Comparison of ENCODE assay signal across 8 cellular contexts in the genomic region with DNA sequence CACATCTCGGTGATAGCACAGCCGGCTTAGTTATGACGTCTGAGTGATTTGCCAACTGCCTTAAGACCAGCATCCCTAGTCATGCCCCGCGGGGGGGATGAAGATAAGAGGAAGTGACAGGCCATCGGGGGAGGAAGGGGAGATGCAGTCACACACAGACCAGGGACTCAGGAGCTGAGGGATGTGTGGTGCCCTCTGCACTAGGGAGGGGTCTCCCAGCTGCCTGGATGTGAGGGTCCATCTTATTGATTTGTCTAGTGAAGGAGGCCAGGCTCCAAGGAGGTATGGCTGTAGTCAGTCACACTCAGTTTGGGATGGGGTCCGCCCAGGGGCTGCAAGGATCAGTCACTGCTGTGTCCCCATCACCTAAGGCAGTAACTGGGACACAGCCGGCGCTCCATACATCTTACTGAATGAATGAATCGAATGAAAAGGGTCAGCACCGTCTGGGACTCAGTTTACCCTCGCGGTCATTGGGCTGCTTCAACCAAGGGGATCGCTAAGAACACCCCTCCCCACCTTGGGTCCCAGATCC. TPM values are rescaled to one million over a fixed set of nuclear protein-coding genes. Genes with fewer than 3 reads are reported as not detected.
DNase-seq lines count a peak whose midpoint lies in the region; ATAC-seq and TF ChIP-seq lines count a peak whose summit lies in the region.

No MANE protein-coding gene starts in this region.

- H3K27me3 ChIP-seq in Loucy (ENCODE audit: insufficient read depth, low read length, poor library complexity, severe bottlenecking), result no peaks in the 10 kb centered on the region
- no peaks in the 10 kb centered on the region for H3K27me3 ChIP-seq in osteoblast (ENCODE audit: insufficient read depth, low read length)

- peak overlapping the region; percentile 58 for H3K9ac ChIP-seq in Loucy (ENCODE audit: low read depth, low read length, poor library complexity, severe bottlenecking)

- peaks cover 15% of the 10 kb centered on the region for H3K4me1 ChIP-seq in Loucy (ENCODE audit: insufficient read depth, low read length, poor library complexity, severe bottlenecking)
- H3K4me1 ChIP-seq in osteoblast (ENCODE audit: insufficient read depth, low read length), result peaks cover 31% of the 10 kb centered on the region

- peak; percentile 48 for DNase-seq in Calu3
- DNase-seq in activated CD8-positive, alpha-beta T cell treated with anti-CD3 and anti-CD28 coated beads for 36 hours, result peak; percentile 68
- peak in 1 of 2 donors; percentile 48 for DNase-seq in foreskin fibroblast
- DNase-seq in osteoblast (ENCODE audit: insufficient read length, low spot score, missing footprints), result peak; percentile 69
- DNase-seq in cortex of kidney (lab: John Stamatoyannopoulos, UW), result no peak
- no peak for DNase-seq in DMS153 (lab: John Stamatoyannopoulos, UW)
- DNase-seq in superior temporal gyrus (ENCODE audit: extremely low spot score), result no peak

- no peaks in the 10 kb centered on the region for H3K9me2 ChIP-seq in Loucy (replicated peaks; ENCODE audit: low read depth, low read length)

- BruUV-seq in Calu3 (replicated peaks; lab: Mats Ljungman, UMichigan), result TSS peak; percentile 19

- no peaks in the 10 kb centered on the region for H3K9me3 Mint-ChIP-seq in Calu3 (ENCODE audit: low read depth, unreplicated experiment)
- H3K9me3 Mint-ChIP-seq in activated CD8-positive, alpha-beta T cell treated with anti-CD3 and anti-CD28 coated beads for 36 hours, result no peaks in the 10 kb centered on the region

- H3K79me2 ChIP-seq in Loucy (ENCODE audit: insufficient read depth, low read length), result no peaks in the 10 kb centered on the region
- H3K79me2 ChIP-seq in osteoblast (ENCODE audit: insufficient read depth, low read length), result peaks cover 5% of the 10 kb centered on the region

- H3K4me3 Mint-ChIP-seq in Calu3 (ENCODE audit: low read depth, unreplicated experiment), result peak overlapping the region; percentile 72
- H3K4me3 Mint-ChIP-seq in activated CD8-positive, alpha-beta T cell treated with anti-CD3 and anti-CD28 coated beads for 36 hours, result peak overlapping the region; percentile 73

- no peaks in the 10 kb centered on the region for H3K27me3 Mint-ChIP-seq in Calu3 (ENCODE audit: unreplicated experiment)
- H3K27me3 Mint-ChIP-seq in activated CD8-positive, alpha-beta T cell treated with anti-CD3 and anti-CD28 coated beads for 36 hours, result no peaks in the 10 kb centered on the region

- H3F3A ChIP-seq in Loucy (ENCODE audit: low read depth), result no peaks in the 10 kb centered on the region

- POLR2A ChIA-PET in activated CD8-positive, alpha-beta T cell treated with anti-CD3 and anti-CD28 coated beads for 36 hours (lab: Charles Lee), result interaction anchor here (0.7 to 3.0 kb wide), 2 partner anchors 26 to 354 kb away, joined by 3 to 9 read pairs; a partner anchor contains a TSS

- intact Hi-C loops in Calu3 (cut with micrococcal nuclease; ENCODE audit: unreplicated experiment), result no loop called here
- intact Hi-C loops in activated CD8-positive, alpha-beta T cell treated with anti-CD3 and anti-CD28 coated beads for 36 hours (cut with micrococcal nuclease), result no loop called here

- H3K27ac Mint-ChIP-seq in Calu3 (ENCODE audit: unreplicated experiment), result peak overlapping the region; percentile 98
- peak overlapping the region; percentile 47 for H3K27ac Mint-ChIP-seq in activated CD8-positive, alpha-beta T cell treated with anti-CD3 and anti-CD28 coated beads for 36 hours

- H3K36me3 ChIP-seq in Loucy (ENCODE audit: insufficient read depth, low read length) (no peaks in the 10 kb centered on the region), osteoblast (ENCODE audit: insufficient read depth, low read length) (no peaks in the 10 kb centered on the region)

- H3K27ac ChIP-seq in osteoblast (ENCODE audit: low read depth, low read length), result peak overlapping the region; percentile 98

- H2AFZ ChIP-seq in Loucy (ENCODE audit: low read length) (no peak overlapping the region), osteoblast (ENCODE audit: low read length) (no peak overlapping the region)

- peaks cover 59% of the 10 kb centered on the region for H3K4me1 Mint-ChIP-seq in Calu3 (ENCODE audit: low read depth, unreplicated experiment)
- H3K4me1 Mint-ChIP-seq in activated CD8-positive, alpha-beta T cell treated with anti-CD3 and anti-CD28 coated beads for 36 hours (ENCODE audit: low read depth), result peaks cover 45% of the 10 kb centered on the region

- CTCF ChIA-PET in Calu3 (lab: Charles Lee), result interaction anchor here (0.7 kb wide), 1 partner anchor 24 kb away, joined by 3 read pairs; no protein-coding TSS in a partner anchor
- CTCF ChIA-PET in activated CD8-positive, alpha-beta T cell treated with anti-CD3 and anti-CD28 coated beads for 36 hours (lab: Charles Lee), result interaction anchor here (7.6 kb wide), 1 partner anchor 36 kb away, joined by 270 read pairs; no protein-coding TSS in a partner anchor

- TF ChIP-seq CTCF in Calu3 (IDR thresholded peaks at IDR 0.05; ENCODE audit: unreplicated experiment) (no peak), Loucy (conservative IDR thresholded peaks at IDR 0.05; ENCODE audit: low read length) (no peak), foreskin fibroblast (IDR thresholded peaks at IDR 0.05; ENCODE audit: low read depth, low read length) (no peak), osteoblast (IDR thresholded peaks at IDR 0.05; ENCODE audit: extremely low read depth, low read depth, low read length) (no peak)
- TF ChIP-seq CTCF in activated CD8-positive, alpha-beta T cell treated with anti-CD3 and anti-CD28 coated beads for 36 hours (IDR thresholded peaks at IDR 0.05), result no peak

- H3K4me2 ChIP-seq in Loucy (ENCODE audit: low read depth, low read length, poor library complexity, severe bottlenecking) (peak overlapping the region; percentile 91), osteoblast (ENCODE audit: insufficient read depth, low read length) (peak overlapping the region; percentile 89)

- ATAC-seq in activated CD8-positive, alpha-beta T cell treated with anti-CD3 and anti-CD28 coated beads for 36 hours, result peak; percentile 17

- H4K20me1 ChIP-seq in Loucy (ENCODE audit: insufficient read depth, low read length, poor library complexity, severe bottlenecking) (no peaks in the 10 kb centered on the region), osteoblast (ENCODE audit: insufficient read depth, low read length) (no peaks in the 10 kb centered on the region)

- H3K9me3 ChIP-seq in Loucy (ENCODE audit: insufficient read depth, low read depth, low read length), result no peaks in the 10 kb centered on the region
- H3K9me3 ChIP-seq in osteoblast (ENCODE audit: low read depth, low read length), result no peaks in the 10 kb centered on the region

- H3K36me3 Mint-ChIP-seq in Calu3 (ENCODE audit: insufficient read depth, unreplicated experiment), result peaks cover 60% of the 10 kb centered on the region
- peaks cover 5% of the 10 kb centered on the region for H3K36me3 Mint-ChIP-seq in activated CD8-positive, alpha-beta T cell treated with anti-CD3 and anti-CD28 coated beads for 36 hours (ENCODE audit: low read depth)

- H3K4me3 ChIP-seq in Loucy (ENCODE audit: low read length, poor library complexity, severe bottlenecking), result peak overlapping the region; percentile 73
- peak overlapping the region; percentile 48 to 63 for H3K4me3 ChIP-seq in foreskin fibroblast (ENCODE audit: low read depth in 1 of 2, low read length in 2 of 2)
- H3K4me3 ChIP-seq in osteoblast (ENCODE audit: insufficient read depth, low read length), result peak overlapping the region; percentile 75

RNA-seq across cellular contexts. Expression of a gene that starts 19.3 kb away (rescaled TPM):
- total RNA-seq in Calu3 (2022) (55.7 and 58.9 TPM in 2 replicates), osteoblast (88.4 and 96.3 TPM in 2 replicates)
- total RNA-seq in activated CD8-positive, alpha-beta T cell treated with anti-CD3 and anti-CD28 coated beads for 36 hours, result 10 to 100 TPM; 41.6 to 46.5 TPM

RNA-seq across cellular contexts. Expression of a gene that starts 24.8 kb away (rescaled TPM):
- total RNA-seq in Calu3 (2022), result 18.7 and 23.8 TPM in 2 replicates
- total RNA-seq in activated CD8-positive, alpha-beta T cell treated with anti-CD3 and anti-CD28 coated beads for 36 hours, result 10 to 100 TPM; 70.0 to 71.2 TPM
- total RNA-seq in osteoblast, result 3.3 and 3.8 TPM in 2 replicates

RNA-seq across cellular contexts. Expression of a gene that starts 36.5 kb away (rescaled TPM):
- total RNA-seq in Calu3 (2022) (22.5 and 25.8 TPM in 2 replicates), osteoblast (10.5 and 10.6 TPM in 2 replicates)
- total RNA-seq in activated CD8-positive, alpha-beta T cell treated with anti-CD3 and anti-CD28 coated beads for 36 hours, result 10 to 100 TPM in 1 of 2 experiments, 1 to 10 TPM in 1; 9.8 to 11.6 TPM

RNA-seq across cellular contexts. Expression of a gene that starts 38.1 kb away (rescaled TPM):
- total RNA-seq in Calu3 (2022) (98.4 and 135 TPM in 2 replicates), osteoblast (6.9 and 8.5 TPM in 2 replicates)
- 1 to 10 TPM; 4.6 to 5.8 TPM for total RNA-seq in activated CD8-positive, alpha-beta T cell treated with anti-CD3 and anti-CD28 coated beads for 36 hours

RNA-seq across cellular contexts. Expression of a gene that starts 53.9 kb away (rescaled TPM):
- total RNA-seq in Calu3 (2022) (5.7 and 7.2 TPM in 2 replicates), osteoblast (6.2 TPM in 2 replicates)
- total RNA-seq in activated CD8-positive, alpha-beta T cell treated with anti-CD3 and anti-CD28 coated beads for 36 hours, result 1 to 10 TPM; 2.6 to 3.0 TPM

Comparison
In these comparisons a context has a peak if more than half of its experiments do, and no peak if none do; other contexts are left out.
1. DNase-seq: peak in Calu3 (single experiment), activated CD8-positive, alpha-beta T cell treated with anti-CD3 and anti-CD28 coated beads for 36 hours (single experiment) and osteoblast (single experiment); none in cortex of kidney (single experiment), DMS153 (single experiment) and superior temporal gyrus (single experiment).
2. Peak in every context shown above with its lines, with median percentiles within 50 percentile points of each other: H3K4me3 ChIP-seq.